Comparison of ENCODE assay signal across 25 cellular contexts in genomic region chr7:45970454-45970853, GRCh38. TPM values are rescaled to one million over a fixed set of nuclear protein-coding genes. Genes with fewer than 3 reads are reported as not detected.
"Had no signal": no experiment of that assay in that cellular context is flagged by ENCODE, and none has a peak within 500 bp of the region (broad histone marks: within the 10 kb centered on the region; RNA-seq: fewer than 3 reads in every experiment).

No MANE protein-coding gene starts in this region.

- FAIRE-seq: endometrium had no signal

- H3K27ac Mint-ChIP-seq: activated B cell treated with CpG ODN at 0.5 μM for 24 hours; activated CD4-positive, alpha-beta memory T cell treated with anti-CD3 and anti-CD28 coated beads for 36 hours; activated CD4-positive, alpha-beta T cell treated with anti-CD3 and anti-CD28 coated beads for 36 hours; activated naive CD4-positive, alpha-beta T cell treated with anti-CD3 and anti-CD28 coated beads, Interleukin-2, amount 50 U/mL, for 24 hours; activated T-helper 1 cell treated with anti-CD3 and anti-CD28 coated beads, Interleukin-12 subunit alpha, Interleukin-12 subunit beta, Interleukin-2, Interleukin-4 antibody, amounts not matched to agents 30 ng/mL and 10 ng/mL and 1 ng/mL, durations not matched to agents 14 hours and 24 hours and 36 hours; naive thymus-derived CD4-positive, alpha-beta T cell had no signal

- H3K9me3 ChIP-seq: breast epithelium, heart right ventricle, spleen, testis, upper lobe of left lung had no signal

- DNase-seq: activated B cell treated with CpG ODN at 0.5 μM for 24 hours; activated CD4-positive, alpha-beta memory T cell treated with anti-CD3 and anti-CD28 coated beads for 36 hours; activated CD4-positive, alpha-beta T cell treated with anti-CD3 and anti-CD28 coated beads for 36 hours; activated gamma-delta T cell treated with Interleukin-2 at 50 U/mL for 16 hours; activated T-cell treated with anti-CD3 and anti-CD28 coated beads for 4 hours; cerebellar nuclear complex; foreskin fibroblast; heart right ventricle; islet precursor cell; left cardiac atrium; mesendoderm; naive thymus-derived CD4-positive, alpha-beta T cell; occipital lobe; spleen; stimulated activated CD4-positive, alpha-beta T cell treated with anti-CD3 and anti-CD28 coated beads, Interleukin-4, amount 100 ng/mL, for 1 hour; stimulated activated naive CD4-positive, alpha-beta T cell; SW 1271; T-helper 17 cell; testis; upper lobe of left lung had no signal

- H3K27me3 Mint-ChIP-seq: activated CD4-positive, alpha-beta memory T cell treated with anti-CD3 and anti-CD28 coated beads for 36 hours; activated CD4-positive, alpha-beta T cell treated with anti-CD3 and anti-CD28 coated beads for 36 hours; activated naive CD4-positive, alpha-beta T cell treated with anti-CD3 and anti-CD28 coated beads, Interleukin-2, amount 50 U/mL, for 24 hours; naive thymus-derived CD4-positive, alpha-beta T cell; T-helper 17 cell had no signal

- H3K27ac ChIP-seq: breast epithelium, heart right ventricle, spleen, testis, upper lobe of left lung had no signal

- H3K4me1 Mint-ChIP-seq: activated B cell treated with CpG ODN at 0.5 μM for 24 hours; activated CD4-positive, alpha-beta T cell treated with anti-CD3 and anti-CD28 coated beads for 36 hours; activated naive CD4-positive, alpha-beta T cell treated with anti-CD3 and anti-CD28 coated beads, Interleukin-2, amount 50 U/mL, for 24 hours had no signal

- H3K9me3 Mint-ChIP-seq: activated B cell treated with CpG ODN at 0.5 μM for 24 hours; activated CD4-positive, alpha-beta memory T cell treated with anti-CD3 and anti-CD28 coated beads for 36 hours; activated naive CD4-positive, alpha-beta T cell treated with anti-CD3 and anti-CD28 coated beads, Interleukin-2, amount 50 U/mL, for 24 hours; activated T-helper 1 cell treated with anti-CD3 and anti-CD28 coated beads, Interleukin-12 subunit alpha, Interleukin-12 subunit beta, Interleukin-2, Interleukin-4 antibody, amounts not matched to agents 30 ng/mL and 10 ng/mL and 1 ng/mL, durations not matched to agents 14 hours and 24 hours and 36 hours; neural crest cell had no signal

- H3K27me3 ChIP-seq: breast epithelium, heart right ventricle, spleen, testis, upper lobe of left lung had no signal

- ATAC-seq: activated CD4-positive, alpha-beta T cell treated with anti-CD3 and anti-CD28 coated beads for 36 hours; heart right ventricle; left cardiac atrium; naive thymus-derived CD4-positive, alpha-beta T cell; T-helper 17 cell had no signal

- H3K4me1 ChIP-seq: breast epithelium, upper lobe of left lung had no signal

- H3K36me3 ChIP-seq: breast epithelium, heart right ventricle, spleen, upper lobe of left lung had no signal

- H3K36me3 Mint-ChIP-seq: activated CD4-positive, alpha-beta memory T cell treated with anti-CD3 and anti-CD28 coated beads for 36 hours had no signal

- H3K4me3 Mint-ChIP-seq: activated B cell treated with CpG ODN at 0.5 μM for 24 hours; activated CD4-positive, alpha-beta memory T cell treated with anti-CD3 and anti-CD28 coated beads for 36 hours; activated CD4-positive, alpha-beta T cell treated with anti-CD3 and anti-CD28 coated beads for 36 hours; activated naive CD4-positive, alpha-beta T cell treated with anti-CD3 and anti-CD28 coated beads, Interleukin-2, amount 50 U/mL, for 24 hours; activated T-helper 1 cell treated with anti-CD3 and anti-CD28 coated beads, Interleukin-12 subunit alpha, Interleukin-12 subunit beta, Interleukin-2, Interleukin-4 antibody, amounts not matched to agents 30 ng/mL and 10 ng/mL and 1 ng/mL, durations not matched to agents 14 hours and 24 hours and 36 hours; naive thymus-derived CD4-positive, alpha-beta T cell; neural crest cell; T-helper 17 cell had no signal

- H3K4me3 ChIP-seq: breast epithelium, heart right ventricle, spleen, testis, upper lobe of left lung had no signal

RNA-seq across cellular contexts. Expression of gene IGFBP3, which starts 49.4 kb away (rescaled TPM):
- total RNA-seq: activated B cell treated with CpG ODN at 0.5 μM for 24 hours had no signal
